In the genomic region with DNA sequence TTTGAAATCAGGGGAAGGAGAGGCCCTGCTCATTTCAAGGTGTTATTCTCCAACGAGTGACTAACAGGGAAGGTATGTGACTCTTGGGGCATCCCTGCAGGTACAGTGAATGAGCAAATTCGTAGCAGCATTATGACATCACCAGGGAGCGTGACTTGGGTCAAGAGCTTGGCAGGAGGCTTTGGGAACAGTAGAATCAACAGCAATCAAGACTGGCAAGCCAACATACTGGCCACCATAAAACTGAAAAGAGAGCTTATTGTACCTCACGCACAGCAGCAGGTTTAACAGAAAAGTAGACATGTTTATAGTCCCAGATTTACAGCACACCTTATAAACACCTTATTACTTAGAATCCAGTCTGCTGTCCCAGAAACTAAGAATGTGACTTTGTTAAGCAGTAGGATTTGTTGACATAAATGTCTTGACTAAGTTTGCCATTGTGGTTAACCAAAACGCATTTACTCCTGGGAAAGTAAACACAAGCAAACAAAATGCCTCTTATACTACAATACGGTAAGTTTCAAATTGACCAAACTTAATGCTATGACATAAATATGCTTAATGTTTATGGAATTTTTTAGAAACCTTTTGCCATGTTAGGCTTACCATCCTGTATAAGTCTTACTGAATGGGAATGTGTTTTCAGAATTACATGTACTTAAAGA, we compare ENCODE assay signal across 21 cellular contexts.
A peak's percentile ranks its signal among the peaks of the same experiment; 100 is the strongest.
DNase-seq lines count a peak whose midpoint lies in the region; ATAC-seq, FAIRE-seq and TF ChIP-seq lines count a peak whose summit lies in the region.
"Had no signal": no experiment of that assay in that cellular context is flagged by ENCODE, and none has a peak within 500 bp of the region (broad histone marks: within the 10 kb centered on the region; RNA-seq: fewer than 3 reads in every experiment).

No MANE protein-coding gene starts in this region.

- H3K4me1 Mint-ChIP-seq in activated CD4-positive, alpha-beta T cell treated with anti-CD3 and anti-CD28 coated beads for 36 hours = no peaks in the 10 kb centered on the region
- H3K4me1 Mint-ChIP-seq: B cell; stimulated activated naive B cell treated with anti-CD40 and anti-IgM and Interleukin-4, amounts not matched to agents 10 μg/mL and 1 μg/mL and 100 μg/mL, for 72 hours had no signal

- H3K36me3 ChIP-seq in osteoblast (ENCODE audit: insufficient read depth, low read length) = no peaks in the 10 kb centered on the region
- H3K36me3 ChIP-seq in aorta (ENCODE audit: control insufficient read depth in 1 of 2, insufficient read depth in 2 of 2, low read length in 1 of 2) = no peaks in the 10 kb centered on the region
- H3K36me3 ChIP-seq: tibial artery had no signal

- CTCF ChIA-PET in activated CD4-positive, alpha-beta T cell treated with anti-CD3 and anti-CD28 coated beads for 36 hours (lab: Charles Lee) = no interaction called here

- no peak overlapping the region for H3K27ac Mint-ChIP-seq in activated CD4-positive, alpha-beta T cell treated with anti-CD3 and anti-CD28 coated beads for 36 hours
- H3K27ac Mint-ChIP-seq: B cell; nephron progenitor cell; stimulated activated naive B cell treated with anti-CD40 and anti-IgM and Interleukin-4, amounts not matched to agents 10 μg/mL and 1 μg/mL and 100 μg/mL, for 72 hours had no signal

- H3K79me2 ChIP-seq in osteoblast (ENCODE audit: insufficient read depth, low read length) = no peaks in the 10 kb centered on the region

- H3K27me3 ChIP-seq in osteoblast (ENCODE audit: insufficient read depth, low read length) = no peaks in the 10 kb centered on the region
- no peaks in the 10 kb centered on the region for H3K27me3 ChIP-seq in aorta (ENCODE audit: control insufficient read depth in 1 of 2, insufficient read depth in 2 of 2, low read length in 1 of 2)
- H3K27me3 ChIP-seq: tibial artery had no signal

- H3K4me1 ChIP-seq in osteoblast (ENCODE audit: insufficient read depth, low read length) = peaks cover 11% of the 10 kb centered on the region
- no peaks in the 10 kb centered on the region for H3K4me1 ChIP-seq in aorta (ENCODE audit: control insufficient read depth in 1 of 2, insufficient read depth in 2 of 2, low read length in 2 of 2)
- H3K4me1 ChIP-seq: psoas muscle, tibial artery had no signal

- H3K27ac ChIP-seq in osteoblast (ENCODE audit: low read depth, low read length) (no peak overlapping the region), aorta (ENCODE audit: low read depth in 1 of 2, low read length in 2 of 2) (no peak overlapping the region)
- H3K27ac ChIP-seq: psoas muscle, SK-N-MC, tibial artery had no signal

- H3K4me3 ChIP-seq in osteoblast (ENCODE audit: insufficient read depth, low read length) (no peak overlapping the region), aorta (ENCODE audit: low read length in 2 of 2) (no peak overlapping the region)
- H3K4me3 ChIP-seq: psoas muscle, SK-N-MC, tibial artery had no signal

- TF ChIP-seq CTCF in osteoblast (IDR thresholded peaks at IDR 0.05; ENCODE audit: extremely low read depth, low read depth, low read length) = no peak

- peak; percentile 62 for FAIRE-seq in HTR-8/SVneo (lab: Jason Lieb, UNC)
- peak; percentile 2 for FAIRE-seq in RCC 7860 (lab: Jason Lieb, UNC)
- FAIRE-seq: G401.6 had no signal

- H3K36me3 Mint-ChIP-seq in activated CD4-positive, alpha-beta T cell treated with anti-CD3 and anti-CD28 coated beads for 36 hours (ENCODE audit: low read depth) = no peaks in the 10 kb centered on the region
- H3K36me3 Mint-ChIP-seq: stimulated activated naive B cell treated with anti-CD40 and anti-IgM and Interleukin-4, amounts not matched to agents 10 μg/mL and 1 μg/mL and 100 μg/mL, for 72 hours had no signal

- no peak overlapping the region for H3K4me2 ChIP-seq in osteoblast (ENCODE audit: insufficient read depth, low read length)

- ATAC-seq in esophagus mucosa = peak; percentile 59
- no peak for ATAC-seq in activated CD4-positive, alpha-beta T cell treated with anti-CD3 and anti-CD28 coated beads for 36 hours
- ATAC-seq in aorta (ENCODE audit: low FRiP score) = no peak
- ATAC-seq: psoas muscle; stimulated activated naive B cell treated with anti-CD40 and anti-IgM and Interleukin-4, amounts not matched to agents 10 μg/mL and 1 μg/mL and 100 μg/mL, for 72 hours had no signal

- intact Hi-C loops in activated CD4-positive, alpha-beta T cell treated with anti-CD3 and anti-CD28 coated beads for 36 hours (cut with DNase I, micrococcal nuclease) = no loop called here
- intact Hi-C loops in aorta (cut with DNase I) = no loop called here

- POLR2A ChIA-PET in activated CD4-positive, alpha-beta T cell treated with anti-CD3 and anti-CD28 coated beads for 36 hours (lab: Charles Lee) = no interaction called here

- H3K27me3 Mint-ChIP-seq in activated CD4-positive, alpha-beta T cell treated with anti-CD3 and anti-CD28 coated beads for 36 hours = no peaks in the 10 kb centered on the region
- H3K27me3 Mint-ChIP-seq: B cell; stimulated activated naive B cell treated with anti-CD40 and anti-IgM and Interleukin-4, amounts not matched to agents 10 μg/mL and 1 μg/mL and 100 μg/mL, for 72 hours had no signal

- H3K9me3 Mint-ChIP-seq in activated CD4-positive, alpha-beta T cell treated with anti-CD3 and anti-CD28 coated beads for 36 hours (ENCODE audit: low read depth) = peaks cover 2% of the 10 kb centered on the region

- no peaks in the 10 kb centered on the region for H3K9me3 ChIP-seq in osteoblast (ENCODE audit: low read depth, low read length)
- H3K9me3 ChIP-seq in aorta (ENCODE audit: control insufficient read depth, low read length) = no peaks in the 10 kb centered on the region

- 76 to 83% methylated on average over 6 of the region's 6 CpGs for WGBS in aorta, 2 donors

- H2AFZ ChIP-seq in osteoblast (ENCODE audit: low read length) = peak overlapping the region; percentile 2

- DNase-seq in HTR-8/SVneo (ENCODE audit: insufficient read length, low spot score) (no peak), RCC 7860 (ENCODE audit: low spot score) (no peak), osteoblast (ENCODE audit: insufficient read length, low spot score, missing footprints) (no peak), NCI-H1694 (lab: John Stamatoyannopoulos, UW) (no peak), aorta (no peak), Kasumi-1 (lab: John Stamatoyannopoulos, UW) (no peak)
- no peak for DNase-seq in activated CD4-positive, alpha-beta T cell treated with anti-CD3 and anti-CD28 coated beads for 36 hours
- DNase-seq: activated CD8-positive, alpha-beta memory T cell treated with anti-CD3 and anti-CD28 coated beads, Interleukin-2, amount 50 U/mL, for 4 hours; anterior cingulate cortex; NCI-H2029 treated with DMSO at 0.1 percent for 48 hours; NCI-H510A; nephron progenitor cell; psoas muscle; stimulated activated CD4-positive, alpha-beta T cell treated with anti-CD3 and anti-CD28 coated beads, Interleukin-12 subunit alpha, Interleukin-12 subunit beta, amount 100 ng/mL, for 4 hours; stimulated activated naive B cell treated with anti-CD40 and anti-IgM and Interleukin-4, amounts not matched to agents 10 μg/mL and 1 μg/mL and 100 μg/mL, for 72 hours; T-helper 9 cell; tibial artery had no signal

- no peak overlapping the region for H3K4me3 Mint-ChIP-seq in activated CD4-positive, alpha-beta T cell treated with anti-CD3 and anti-CD28 coated beads for 36 hours
- H3K4me3 Mint-ChIP-seq: B cell; nephron progenitor cell; stimulated activated naive B cell treated with anti-CD40 and anti-IgM and Interleukin-4, amounts not matched to agents 10 μg/mL and 1 μg/mL and 100 μg/mL, for 72 hours had no signal

- no peaks in the 10 kb centered on the region for H4K20me1 ChIP-seq in osteoblast (ENCODE audit: insufficient read depth, low read length)
